17 cellular contexts compared by ENCODE assay signal in the genomic region with DNA sequence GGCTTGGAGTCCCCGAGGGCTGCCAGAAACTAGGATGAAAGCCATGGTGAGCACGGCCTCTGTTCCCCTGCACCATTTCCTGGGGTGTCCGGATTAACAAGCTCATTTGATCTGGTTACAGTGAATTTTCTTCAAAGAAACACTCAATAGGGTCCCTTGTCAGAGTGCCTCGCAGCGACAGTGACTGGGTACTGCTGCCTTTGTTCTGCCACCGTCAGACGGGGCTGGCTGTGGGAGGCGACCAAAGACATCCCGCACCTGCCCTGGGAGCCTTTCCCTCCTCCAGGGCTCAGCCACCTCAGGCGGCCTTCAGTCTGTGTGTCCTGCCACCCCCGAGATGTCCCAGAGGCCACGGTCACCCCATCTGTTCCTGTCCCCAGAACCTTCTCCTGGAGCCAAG. TPM values are rescaled to one million over a fixed set of nuclear protein-coding genes. Genes with fewer than 3 reads are reported as not detected.
"Had no signal": no experiment of that assay in that cellular context is flagged by ENCODE, and none has a peak within 500 bp of the region (broad histone marks: within the 10 kb centered on the region; RNA-seq: fewer than 3 reads in every experiment).

No MANE protein-coding gene starts in this region.

RNA-seq across cellular contexts. Expression of gene ALPP, which starts 8.5 kb away (rescaled TPM):
- total RNA-seq: endodermal cell; esophagus mucosa; gastrocnemius medialis; glomerular endothelial cell; lower leg skin; mononuclear cell; natural killer cell treated with Interleukin-12 subunit alpha and Interleukin-12 subunit beta and Interleukin-15 and Interleukin-18, amount 100 ng/mL, for 72 hours; occipital lobe; psoas muscle; renal cortical epithelial cell; right cardiac atrium; spleen; thoracic aorta; tibial nerve had no signal
- polyA plus RNA-seq: keratinocyte, ovary, psoas muscle, right cardiac atrium, spleen had no signal

RNA-seq across cellular contexts. Expression of gene ALPG, which starts 36.6 kb away (rescaled TPM):
- total RNA-seq: endodermal cell; esophagus mucosa; gastrocnemius medialis; glomerular endothelial cell; lower leg skin; mononuclear cell; natural killer cell treated with Interleukin-12 subunit alpha and Interleukin-12 subunit beta and Interleukin-15 and Interleukin-18, amount 100 ng/mL, for 72 hours; occipital lobe; psoas muscle; renal cortical epithelial cell; right cardiac atrium; spleen; thoracic aorta; tibial nerve; uterus had no signal
- polyA plus RNA-seq: keratinocyte, psoas muscle, right cardiac atrium, spleen had no signal
